ENCODE assay signal across 8 cellular contexts in genomic region chr3:111967071-111967470, GRCh38. TPM values are rescaled to one million over a fixed set of nuclear protein-coding genes. Genes with fewer than 3 reads are reported as not detected.
A peak's percentile ranks its signal among the peaks of the same experiment; 100 is the strongest.
DNase-seq lines count a peak whose midpoint lies in the region; ATAC-seq and TF ChIP-seq lines count a peak whose summit lies in the region.
"Had no signal": no experiment of that assay in that cellular context is flagged by ENCODE, and none has a peak within 500 bp of the region (broad histone marks: within the 10 kb centered on the region; RNA-seq: fewer than 3 reads in every experiment).

No MANE protein-coding gene starts in this region.

- no peaks in the 10 kb centered on the region for H3K9me3 ChIP-seq in adipocyte (ENCODE audit: control insufficient read depth, low read length)
- no peaks in the 10 kb centered on the region for H3K9me3 ChIP-seq in subcutaneous abdominal adipose tissue (ENCODE audit: control insufficient read depth in 5 of 5, low read length in 5 of 5)

- H3K4me1 ChIP-seq in adipocyte (ENCODE audit: control insufficient read depth, insufficient read depth, low read length), result peaks cover 34% of the 10 kb centered on the region
- H3K4me1 ChIP-seq in subcutaneous abdominal adipose tissue (ENCODE audit: control insufficient read depth in 5 of 5, insufficient read depth in 5 of 5, low read length in 5 of 5), result peaks cover 0 to 17% (median 13%) of the 10 kb centered on the region in 5 donors

- DNase-seq in HT-29 (ENCODE audit: low spot score) (peak; percentile 25), adipocyte (ENCODE audit: low read depth) (no peak), left lobe of liver (ENCODE audit: low spot score) (no peak), SIG-M5 treated with dmso at 0.1 percent for 504 hours (lab: John Stamatoyannopoulos, UW; ENCODE audit: unreplicated experiment) (no peak), NCI-H2081 treated with DMSO at 0.1 percent for 48 hours (lab: John Stamatoyannopoulos, UW) (no peak), dorsolateral prefrontal cortex (no peak)

- intact Hi-C loops in dorsolateral prefrontal cortex (cut with DNase I), result loop anchor here (2.0 to 5.0 kb wide), 4 partner anchors 70 to 300 kb away; no protein-coding TSS in a partner anchor

- peak; percentile 53 for ATAC-seq in left lobe of liver

- H3K9ac ChIP-seq in adipocyte (ENCODE audit: low read length), result peak overlapping the region; percentile 38
- H3K9ac ChIP-seq in subcutaneous abdominal adipose tissue (ENCODE audit: low read length in 5 of 5), result peak overlapping the region in 3 of 5 donors; percentile 20 to 62 (median 53)

- peak overlapping the region; percentile 80 for H3K27ac ChIP-seq in subcutaneous abdominal adipose tissue (ENCODE audit: low read depth, low read length)
- H3K27ac ChIP-seq in dorsolateral prefrontal cortex, result peak overlapping the region in 7 of 59 donors; percentile 7 to 40 (median 38)

- H3K4me3 ChIP-seq in adipocyte (ENCODE audit: low read length) (no peak overlapping the region), subcutaneous abdominal adipose tissue (ENCODE audit: low read depth in 1 of 5, low read length in 5 of 5) (no peak overlapping the region), dorsolateral prefrontal cortex (peak overlapping the region in 1 of 59 donors; percentile 15)

- no peaks in the 10 kb centered on the region for H3K27me3 ChIP-seq in adipocyte (replicated peaks; ENCODE audit: control insufficient read depth, insufficient read depth, low read length)
- no peaks in the 10 kb centered on the region for H3K27me3 ChIP-seq in subcutaneous abdominal adipose tissue (ENCODE audit: control insufficient read depth in 5 of 5, insufficient read depth in 4 of 5, low read length in 5 of 5)
- H3K27me3 ChIP-seq in dorsolateral prefrontal cortex, result no peaks in the 10 kb centered on the region

- TF ChIP-seq CTCF in dorsolateral prefrontal cortex (IDR thresholded peaks at IDR 0.05 in 54 of 56, conservative IDR thresholded peaks at IDR 0.05 in 2 of 56; ENCODE audit: low read depth in 1 of 56, partially characterized antibody in 56 of 56), result no peak

- peaks cover 71% of the 10 kb centered on the region for H3K36me3 ChIP-seq in adipocyte (ENCODE audit: control insufficient read depth, insufficient read depth, low read length, severe bottlenecking)
- H3K36me3 ChIP-seq in subcutaneous abdominal adipose tissue (ENCODE audit: control insufficient read depth in 5 of 5, insufficient read depth in 5 of 5, low read length in 5 of 5), result peaks cover 24 to 86% (median 62%) of the 10 kb centered on the region in 5 donors

RNA-seq across cellular contexts. Expression of gene ABHD10, which starts 11.8 kb away (rescaled TPM):
- 16.5 and 22.9 TPM in 2 replicates for total RNA-seq in HT-29 (2014; rRNA removed; shearing (Covaris generic))
- 26.6 TPM for total RNA-seq in left lobe of liver
- 10 to 100 TPM; 22.8 to 62.2 (median 48.1) TPM for total RNA-seq in dorsolateral prefrontal cortex

RNA-seq across cellular contexts. Expression of gene TAGLN3, which starts 31.7 kb away (rescaled TPM):
- total RNA-seq in HT-29 (2014; rRNA removed; shearing (Covaris generic)), result 0.08 TPM in 1 of 2 replicates, not detected in the other
- total RNA-seq in left lobe of liver (not detected), dorsolateral prefrontal cortex (100 to 1,000 TPM in 119 of 120 experiments, 10 to 100 TPM in 1; 97.9 to 571 (median 378) TPM)
- total RNA-seq: CD4-positive, alpha-beta memory T cell had no signal

Comparison
In these comparisons a context has a peak if more than half of its experiments do, and no peak if none do; other contexts are left out.
1. RNA of gene TAGLN3, which starts 31.7 kb away (total RNA-seq): 97.9 to 571 TPM in dorsolateral prefrontal cortex; 0.08 TPM in HT-29 and not detected in left lobe of liver (single experiment); every median in the first group is over 10 times any median in the second.